Comparison of ENCODE assay signal across 13 cellular contexts in the genomic region with DNA sequence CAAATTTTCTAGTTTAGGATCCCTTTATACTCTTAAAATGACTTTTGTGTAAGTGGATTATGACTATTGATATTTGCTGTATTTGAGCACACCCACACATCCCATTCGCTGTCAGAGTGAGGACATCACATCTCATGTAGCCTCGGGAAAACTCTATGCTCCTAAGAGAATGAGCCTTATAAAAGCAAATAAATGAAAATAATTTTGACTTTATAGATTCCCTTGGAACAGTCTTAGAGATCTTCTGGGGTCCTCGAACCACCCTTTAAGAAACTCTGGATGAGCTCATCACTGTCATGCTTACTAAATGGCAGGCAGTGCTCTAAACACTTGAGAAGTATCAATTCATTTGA. TPM values are rescaled to one million over a fixed set of nuclear protein-coding genes. Genes with fewer than 3 reads are reported as not detected.
DNase-seq lines count a peak whose midpoint lies in the region; ATAC-seq, FAIRE-seq and TF ChIP-seq lines count a peak whose summit lies in the region.
"Had no signal": no experiment of that assay in that cellular context is flagged by ENCODE, and none has a peak within 500 bp of the region (broad histone marks: within the 10 kb centered on the region; RNA-seq: fewer than 3 reads in every experiment).

No MANE protein-coding gene starts in this region.

- no peaks in the 10 kb centered on the region for H3K9me3 ChIP-seq in keratinocyte (ENCODE audit: control insufficient read depth, low read depth, low read length)

- no peak overlapping the region for H3K27ac ChIP-seq in 22Rv1
- no peak overlapping the region for H3K27ac ChIP-seq in VCaP
- H3K27ac ChIP-seq in keratinocyte (ENCODE audit: control insufficient read depth, insufficient read depth, low read length): no peak overlapping the region
- H3K27ac ChIP-seq: SJSA1 had no signal

- H3K9ac ChIP-seq in keratinocyte (ENCODE audit: control insufficient read depth, extremely low read depth, insufficient read depth, low read length): no peak overlapping the region

- no peaks in the 10 kb centered on the region for H3K9me1 ChIP-seq in keratinocyte (ENCODE audit: control insufficient read depth, extremely low read depth, insufficient read depth, low read length)

- no peak overlapping the region for H3K4me3 ChIP-seq in keratinocyte (ENCODE audit: control insufficient read depth in 2 of 3, extremely low read depth in 1 of 3, insufficient read depth in 2 of 3, low read depth in 1 of 3, low read length in 3 of 3)
- H3K4me3 ChIP-seq: GM12878, SJSA1 had no signal

- H3K4me2 ChIP-seq in keratinocyte (ENCODE audit: control insufficient read depth, extremely low read depth, insufficient read depth, low read depth, low read length): no peak overlapping the region

- no peak overlapping the region for H2AFZ ChIP-seq in keratinocyte (ENCODE audit: control insufficient read depth, low read length)

- H3K4me1 ChIP-seq in keratinocyte (ENCODE audit: control insufficient read depth, extremely low read depth, insufficient read depth, low read length): no peaks in the 10 kb centered on the region
- H3K4me1 ChIP-seq: SJSA1 had no signal

- no peak for ATAC-seq in GM19324 (IDR thresholded peaks at IDR 0.05; ENCODE audit: low FRiP score, unreplicated experiment)
- ATAC-seq in HG03135 (IDR thresholded peaks at IDR 0.05; ENCODE audit: unreplicated experiment): no peak

- peak; percentile 23 for FAIRE-seq in keratinocyte (lab: Jason Lieb, UNC)

- DNase-seq in keratinocyte (ENCODE audit: low read depth, low spot score): no peak
- no peak for DNase-seq in activated CD4-positive, alpha-beta T cell treated with anti-CD3 and anti-CD28 coated beads, Interleukin-2, amount 50 U/mL, for 48 hours
- no peak for DNase-seq in activated CD4-positive, alpha-beta T cell treated with anti-CD3 and anti-CD28 coated beads for 1 hour
- DNase-seq: NCI-H187 treated with DMSO at 0.1 percent for 48 hours, NCI-H2171, NCI-H446 treated with DMSO at 0.1 percent for 48 hours had no signal

- peaks cover 0 to 1% of the 10 kb centered on the region in 2 experiments for H3K36me3 ChIP-seq in keratinocyte (ENCODE audit: control insufficient read depth in 2 of 2, extremely low read depth in 1 of 2, insufficient read depth in 2 of 2, low read length in 2 of 2)

- TF ChIP-seq EP300 in Ishikawa (IDR thresholded peaks at IDR 0.05; ENCODE audit: borderline replicate concordance): no peak

- no peaks in the 10 kb centered on the region for H3K79me2 ChIP-seq in keratinocyte (ENCODE audit: control insufficient read depth, insufficient read depth, low read length)

- dilution Hi-C loops in keratinocyte (cut with MboI; ENCODE audit: extremely low pct_ligation_motif_present, low sequenced_read_pairs): no loop called here

- H4K20me1 ChIP-seq in keratinocyte (ENCODE audit: control insufficient read depth, extremely low read depth, insufficient read depth, low read length): no peaks in the 10 kb centered on the region

- TF ChIP-seq CTCF in 22Rv1 (IDR thresholded peaks at IDR 0.05): peak; percentile 70
- TF ChIP-seq CTCF in VCaP (conservative IDR thresholded peaks at IDR 0.05): peak; percentile 74; the same call in 1 of the 2 replicates
- no peak for TF ChIP-seq CTCF in keratinocyte (optimal IDR thresholded peaks at IDR 0.05 in 1 of 3, IDR thresholded peaks at IDR 0.05 in 1 of 3, conservative IDR thresholded peaks at IDR 0.05 in 1 of 3; ENCODE audit: extremely low read depth in 1 of 3, insufficient read depth in 2 of 3, low read length in 3 of 3)

- TF ChIP-seq RAD21 in Ishikawa (IDR thresholded peaks at IDR 0.05; ENCODE audit: low read depth): no peak

- H3K27me3 ChIP-seq in keratinocyte (ENCODE audit: control insufficient read depth, extremely low read depth, insufficient read depth, low read length): no peaks in the 10 kb centered on the region
- H3K27me3 ChIP-seq: SJSA1 had no signal

TF ChIP-seq in Ishikawa, 13 proteins besides CTCF, POLR2A, EP300 and RAD21:
- TF ChIP-seq FOXM1 (IDR thresholded peaks at IDR 0.05; ENCODE audit: borderline replicate concordance, low read depth): no peak
- 0 out of 2 replicates have a peak, but pooled peaks have one; percentile 4 for TF ChIP-seq YY1 (IDR thresholded peaks at IDR 0.05; ENCODE audit: low read depth)

RNA-seq across cellular contexts. Expression of gene EXOG, which starts 16.1 kb away (rescaled TPM):
- polyA plus RNA-seq in keratinocyte: 7.8 to 10.3 TPM (median 8.7 TPM) in 3 replicates
- polyA plus RNA-seq in keratinocyte (2011; ENCODE audit: low read depth): 1.1 TPM
- 3.8 and 6.4 TPM in 2 replicates for polyA plus RNA-seq in keratinocyte (2011; cell fraction: cytosol; rRNA removed)
- polyA plus RNA-seq in keratinocyte (2011; cell fraction: nucleus; rRNA removed): 20.5 and 20.9 TPM in 2 replicates
- polyA plus RNA-seq in keratinocyte (2012; ENCODE audit: low replicate concordance): 5.3 and 6.5 TPM in 2 replicates
- polyA minus RNA-seq in keratinocyte: 1.8 to 9.0 TPM (median 4.1 TPM) in 3 replicates
- polyA minus RNA-seq in keratinocyte (2011; cell fraction: cytosol; rRNA and poly(A)+ RNA removed): 1.9 TPM
- 9.2 and 11.8 TPM in 2 replicates for polyA minus RNA-seq in keratinocyte (2011; cell fraction: nucleus; rRNA and poly(A)+ RNA removed)

RNA-seq across cellular contexts. Expression of gene ACVR2B, which starts 26.4 kb away (rescaled TPM):
- 0.37 to 0.71 TPM (median 0.46 TPM) in 3 replicates for polyA plus RNA-seq in keratinocyte
- 0.31 TPM for polyA plus RNA-seq in keratinocyte (2011; ENCODE audit: low read depth)
- 0.27 TPM in 2 replicates for polyA plus RNA-seq in keratinocyte (2011; cell fraction: cytosol; rRNA removed)
- 0.83 and 1.0 TPM in 2 replicates for polyA plus RNA-seq in keratinocyte (2011; cell fraction: nucleus; rRNA removed)
- polyA plus RNA-seq in keratinocyte (2012; ENCODE audit: low replicate concordance): 0.37 and 0.57 TPM in 2 replicates
- 1.7 to 4.7 TPM (median 1.8 TPM) in 3 replicates for polyA minus RNA-seq in keratinocyte
- polyA minus RNA-seq in keratinocyte (2011; cell fraction: cytosol; rRNA and poly(A)+ RNA removed): 0.77 TPM
- 1.8 and 2.5 TPM in 2 replicates for polyA minus RNA-seq in keratinocyte (2011; cell fraction: nucleus; rRNA and poly(A)+ RNA removed)

Comparison
In these comparisons a context has a peak if more than half of its experiments do, and no peak if none do; other contexts are left out.
1. CTCF ChIP-seq: peak in 22Rv1 (single experiment) and VCaP (single experiment); none in keratinocyte (0 of 3).